In genomic region chr2:234564719-234565118, GRCh38 we compare ENCODE assay signal across 11 cellular contexts.
DNase-seq lines count a peak whose midpoint lies in the region; TF ChIP-seq lines count a peak whose summit lies in the region.
"Had no signal": no experiment of that assay in that cellular context is flagged by ENCODE, and none has a peak within 500 bp of the region (broad histone marks: within the 10 kb centered on the region; RNA-seq: fewer than 3 reads in every experiment).

No MANE protein-coding gene starts in this region.

- no peaks in the 10 kb centered on the region for H3K27me3 ChIP-seq in GM23248 (replicated peaks; ENCODE audit: insufficient read depth)
- H3K27me3 ChIP-seq: thyroid gland had no signal

- H3K36me3 Mint-ChIP-seq in nephron progenitor cell (ENCODE audit: low read depth): peaks cover 14% of the 10 kb centered on the region

- H3K4me3 ChIP-seq in GM23248: no peak overlapping the region
- H3K4me3 ChIP-seq: thyroid gland had no signal

- peak overlapping the region; percentile 19 for H3K4me2 ChIP-seq in GM23248 (ENCODE audit: unreplicated experiment)

- no peak overlapping the region for H3K4me3 Mint-ChIP-seq in nephron progenitor cell

- H3F3A ChIP-seq in GM23248 (ENCODE audit: insufficient read depth): peaks cover 7% of the 10 kb centered on the region; the same call in 1 of the 2 replicates

- peaks cover 6% of the 10 kb centered on the region for H3K4me1 Mint-ChIP-seq in nephron progenitor cell

- no peaks in the 10 kb centered on the region for H3K79me2 ChIP-seq in GM23248 (ENCODE audit: insufficient read depth)

- peaks cover 12% of the 10 kb centered on the region for H3K4me1 ChIP-seq in GM23248 (ENCODE audit: insufficient read depth)
- H3K4me1 ChIP-seq: thyroid gland had no signal

- H3K9ac ChIP-seq in GM23248: peak overlapping the region; percentile 0; the same call in 1 of the 2 replicates

- H3K9me2 ChIP-seq in GM23248 (ENCODE audit: insufficient read depth): no peaks in the 10 kb centered on the region

- in situ Hi-C loops in GM23248 (cut with MboI): loop anchor here (25.0 kb wide), 1 partner anchor 398 kb away; the partner anchor contains the start of gene SH3BP4

- DNase-seq in GM23248: peak; percentile 60
- DNase-seq in NCI-H2227 treated with DMSO at 0.1 percent for 48 hours (lab: John Stamatoyannopoulos, UW): peak; percentile 97
- DNase-seq in dermis blood vessel endothelial cell: peak; percentile 35
- peak; percentile 42 for DNase-seq in renal cortical epithelial cell (ENCODE audit: low read depth)
- DNase-seq in activated gamma-delta T cell (lab: John Stamatoyannopoulos, UW): no peak
- no peak for DNase-seq in NK-92 (lab: John Stamatoyannopoulos, UW; ENCODE audit: unreplicated experiment)
- DNase-seq in retina: no peak
- no peak for DNase-seq in nephron progenitor cell
- DNase-seq: activated CD4-positive, CD25-positive, alpha-beta regulatory T cell treated with anti-CD3 and anti-CD28 coated beads, Interleukin-2, amount 50 U/mL, for 72 hours; stimulated activated CD4-positive, alpha-beta T cell treated with anti-CD3 and anti-CD28 coated beads, Interleukin-15, amount 100 ng/mL, for 24 hours; thyroid gland had no signal

- peaks cover 6% of the 10 kb centered on the region for H3K27me3 Mint-ChIP-seq in nephron progenitor cell (ENCODE audit: low read depth, poor library complexity)

- H2AFZ ChIP-seq in GM23248: no peak overlapping the region

- H3K27ac Mint-ChIP-seq in nephron progenitor cell: no peak overlapping the region

- H3K27ac ChIP-seq in GM23248: no peak overlapping the region
- H3K27ac ChIP-seq: thyroid gland had no signal

- H3K9me3 Mint-ChIP-seq in nephron progenitor cell: peaks cover 23% of the 10 kb centered on the region

- H4K20me1 ChIP-seq in GM23248 (ENCODE audit: insufficient read depth): no peaks in the 10 kb centered on the region

- no peaks in the 10 kb centered on the region for H3K36me3 ChIP-seq in GM23248 (ENCODE audit: low read depth)
- H3K36me3 ChIP-seq: thyroid gland had no signal

- no peaks in the 10 kb centered on the region for H3K9me3 ChIP-seq in GM23248 (ENCODE audit: low read depth)
- H3K9me3 ChIP-seq: thyroid gland had no signal

- no peak for TF ChIP-seq CTCF in nephron progenitor cell (IDR thresholded peaks at IDR 0.05)

- WGBS in GM23248 (ENCODE audit: low coverage in 1 of 2, low lambda C conversion rate in 2 of 2, missing lambda C conversion rate in 2 of 2), 2 experiments: 0 to 3% methylated on average over 2 of the region's 2 CpGs

Comparison
In these comparisons a context has a peak if more than half of its experiments do, and no peak if none do; other contexts are left out.
1. DNase-seq: peak in GM23248 (single experiment), NCI-H2227 treated with DMSO at 0.1 percent for 48 hours (single experiment), dermis blood vessel endothelial cell (single experiment) and renal cortical epithelial cell (single experiment); none in activated gamma-delta T cell (single experiment), NK-92 (single experiment), retina (single experiment) and nephron progenitor cell (single experiment).